ENCODE assay signal across 8 cellular contexts in genomic region chr3:66450389-66451022, GRCh38. TPM values are rescaled to one million over a fixed set of nuclear protein-coding genes. Genes with fewer than 3 reads are reported as not detected.
DNase-seq lines count a peak whose midpoint lies in the region; ATAC-seq and TF ChIP-seq lines count a peak whose summit lies in the region.

No MANE protein-coding gene starts in this region.

- peaks cover 31% of the 10 kb centered on the region; the same call in 1 of the 2 replicates for H3K36me3 ChIP-seq in Loucy (ENCODE audit: insufficient read depth, low read length)

- no peaks in the 10 kb centered on the region for H4K20me1 ChIP-seq in Loucy (ENCODE audit: insufficient read depth, low read length, poor library complexity, severe bottlenecking)

- peaks cover 53% of the 10 kb centered on the region for H3K4me1 ChIP-seq in Loucy (ENCODE audit: insufficient read depth, low read length, poor library complexity, severe bottlenecking)

- no peaks in the 10 kb centered on the region for H3K9me2 ChIP-seq in Loucy (replicated peaks; ENCODE audit: low read depth, low read length)

- peak overlapping the region; percentile 40 for H3K9ac ChIP-seq in Loucy (ENCODE audit: low read depth, low read length, poor library complexity, severe bottlenecking)

- TF ChIP-seq CTCF in Loucy (conservative IDR thresholded peaks at IDR 0.05; ENCODE audit: low read length) = no peak
- TF ChIP-seq CTCF in cardiac fibroblast (IDR thresholded peaks at IDR 0.05; ENCODE audit: low read depth, low read length) = no peak

- peak overlapping the region; percentile 42 for H3K4me2 ChIP-seq in Loucy (ENCODE audit: low read depth, low read length, poor library complexity, severe bottlenecking)

- H3K4me3 ChIP-seq in Loucy (ENCODE audit: low read length, poor library complexity, severe bottlenecking) (peak overlapping the region; percentile 23), cardiac fibroblast (replicated peaks in 1 of 2; ENCODE audit: low read depth in 2 of 2, low read length in 2 of 2) (no peak overlapping the region)

- ATAC-seq in GM21786 (IDR thresholded peaks at IDR 0.05; ENCODE audit: unreplicated experiment) (no peak), GM21526 (IDR thresholded peaks at IDR 0.05; ENCODE audit: low FRiP score, unreplicated experiment) (no peak)

- H3K27me3 ChIP-seq in Loucy (ENCODE audit: insufficient read depth, low read length, poor library complexity, severe bottlenecking) = no peaks in the 10 kb centered on the region

- DNase-seq in cardiac fibroblast (ENCODE audit: low read depth in 2 of 2) = peak; percentile 72 to 83
- peak; percentile 4 for DNase-seq in kidney tubule cell (ENCODE audit: low spot score)
- no peak for DNase-seq in stimulated activated CD4-positive, alpha-beta T cell treated with anti-CD3 and anti-CD28 coated beads, Interleukin-4, amount 100 ng/mL, for 1 hour
- DNase-seq in mesenteric fat pad (ENCODE audit: low spot score) = no peak

- no peaks in the 10 kb centered on the region for H3K9me3 ChIP-seq in Loucy (ENCODE audit: insufficient read depth, low read depth, low read length)

- peak overlapping the region; percentile 41 for H3K27ac ChIP-seq in temporal lobe (ENCODE audit: low read depth, low read length)

- H3F3A ChIP-seq in Loucy (ENCODE audit: low read depth) = no peaks in the 10 kb centered on the region

- no peak overlapping the region for H2AFZ ChIP-seq in Loucy (ENCODE audit: low read length)

- peaks cover 82% of the 10 kb centered on the region for H3K79me2 ChIP-seq in Loucy (ENCODE audit: insufficient read depth, low read length)

RNA-seq across cellular contexts. Expression of gene LRIG1, which starts 50.3 kb away (rescaled TPM):
- 41.3 TPM for total RNA-seq in temporal lobe
- 25.2 TPM for total RNA-seq in mesenteric fat pad

Comparison
In these comparisons a context has a peak if more than half of its experiments do, and no peak if none do; other contexts are left out.
1. DNase-seq: peak in cardiac fibroblast (2 of 2) and kidney tubule cell (single experiment); none in stimulated activated CD4-positive, alpha-beta T cell treated with anti-CD3 and anti-CD28 coated beads, Interleukin-4, amount 100 ng/mL, for 1 hour (single experiment) and mesenteric fat pad (single experiment).